9 cellular contexts compared by ENCODE assay signal in genomic region chr11:119751281-119752060, GRCh38. TPM values are rescaled to one million over a fixed set of nuclear protein-coding genes. Genes with fewer than 3 reads are reported as not detected.
A peak's percentile ranks its signal among the peaks of the same experiment; 100 is the strongest.
DNase-seq lines count a peak whose midpoint lies in the region; ATAC-seq and TF ChIP-seq lines count a peak whose summit lies in the region.
"Had no signal": no experiment of that assay in that cellular context is flagged by ENCODE, and none has a peak within 500 bp of the region (broad histone marks: within the 10 kb centered on the region; RNA-seq: fewer than 3 reads in every experiment).

No MANE protein-coding gene starts in this region.

- no peak for DNase-seq in activated CD4-positive, CD25-positive, alpha-beta regulatory T cell treated with anti-CD3 and anti-CD28 coated beads, Interleukin-2, amount 50 U/mL, for 72 hours
- DNase-seq in MV-4-11 (lab: John Stamatoyannopoulos, UW) = peak; percentile 48
- DNase-seq in natural killer cell = no peak
- no peak for DNase-seq in NCI-H510A (lab: John Stamatoyannopoulos, UW)
- DNase-seq in osteocyte (ENCODE audit: extremely low spot score, unreplicated experiment) = no peak
- DNase-seq: PC-9 had no signal

- H3K4me1 Mint-ChIP-seq in natural killer cell (peaks cover 0 to 4% of the 10 kb centered on the region in 2 donors), osteocyte (ENCODE audit: unreplicated experiment) (no peaks in the 10 kb centered on the region)

- H3K9me3 Mint-ChIP-seq in natural killer cell = no peaks in the 10 kb centered on the region
- H3K9me3 Mint-ChIP-seq in osteocyte (ENCODE audit: unreplicated experiment) = no peaks in the 10 kb centered on the region

- intact Hi-C loops in natural killer cell (cut with micrococcal nuclease) = no loop called here

- no peaks in the 10 kb centered on the region for H3K36me3 Mint-ChIP-seq in natural killer cell
- H3K36me3 Mint-ChIP-seq in osteocyte (ENCODE audit: unreplicated experiment) = no peaks in the 10 kb centered on the region

- peaks cover 31 to 32% of the 10 kb centered on the region in 2 donors for H3K27me3 Mint-ChIP-seq in natural killer cell (ENCODE audit: low read depth in 2 of 2)
- H3K27me3 Mint-ChIP-seq in osteocyte (ENCODE audit: unreplicated experiment) = peaks cover 43% of the 10 kb centered on the region

- H3K27ac Mint-ChIP-seq in natural killer cell = peak overlapping the region in 1 of 2 donors; percentile 33
- no peak overlapping the region for H3K27ac Mint-ChIP-seq in osteocyte (ENCODE audit: unreplicated experiment)

- no peak for TF ChIP-seq CTCF in natural killer cell (IDR thresholded peaks at IDR 0.05)
- TF ChIP-seq CTCF in osteocyte (IDR thresholded peaks at IDR 0.05) = no peak

- H3K4me3 Mint-ChIP-seq in natural killer cell (no peak overlapping the region), osteocyte (ENCODE audit: unreplicated experiment) (no peak overlapping the region)

- peak; percentile 22 to 26 for ATAC-seq in activated CD4-positive, CD25-positive, alpha-beta regulatory T cell treated with anti-CD3 and anti-CD28 coated beads, Interleukin-2, amount 50 U/mL, for 24 hours
- ATAC-seq in GM21447 (IDR thresholded peaks at IDR 0.05; ENCODE audit: unreplicated experiment) = peak; percentile 47
- peak in 2 of 3 donors; percentile 29 to 35 for ATAC-seq in natural killer cell
- no peak for ATAC-seq in HG02870 (IDR thresholded peaks at IDR 0.05; ENCODE audit: unreplicated experiment)

RNA-seq across cellular contexts. Expression of gene NECTIN1, which starts 22.5 kb away (rescaled TPM):
- total RNA-seq in natural killer cell (10 to 100 TPM in 1 of 3 donors, 1 to 10 TPM in 2; 5.8 to 18.8 (median 7.8) TPM), osteocyte (7.2 and 9.5 TPM in 2 replicates)
